In the genomic region with DNA sequence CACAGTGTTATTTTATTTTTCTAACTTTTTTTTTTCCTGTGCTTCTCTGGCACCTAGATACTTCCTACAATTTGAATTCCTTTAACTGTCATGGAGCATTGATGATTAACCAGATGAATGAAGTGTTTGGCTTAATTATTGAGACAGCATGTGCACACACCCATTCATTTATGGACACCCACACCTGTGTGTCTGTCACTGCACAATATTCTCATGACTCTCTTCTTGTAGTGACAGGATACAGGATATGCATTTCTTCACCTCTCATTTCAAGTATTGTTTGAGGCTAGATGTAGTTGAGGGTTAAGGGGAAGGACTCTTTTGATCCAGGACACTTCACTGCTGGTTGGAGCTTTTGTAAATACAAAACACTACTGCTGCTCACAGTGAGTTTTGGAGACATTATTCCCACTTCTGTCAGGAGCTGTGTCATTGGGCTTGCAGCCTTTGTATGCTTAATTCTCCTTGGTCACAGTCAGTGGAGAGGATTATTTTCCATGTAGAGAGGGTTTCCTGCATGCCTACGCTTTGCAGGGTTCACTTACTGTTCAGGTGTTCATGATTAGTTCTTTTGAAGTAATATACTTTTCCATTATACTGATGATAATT, we compare ENCODE assay signal across 12 cellular contexts. TPM values are rescaled to one million over a fixed set of nuclear protein-coding genes. Genes with fewer than 3 reads are reported as not detected.
DNase-seq lines count a peak whose midpoint lies in the region; ATAC-seq and TF ChIP-seq lines count a peak whose summit lies in the region.
"Had no signal": no experiment of that assay in that cellular context is flagged by ENCODE, and none has a peak within 500 bp of the region (broad histone marks: within the 10 kb centered on the region; RNA-seq: fewer than 3 reads in every experiment).

No MANE protein-coding gene starts in this region.

- H3K27ac ChIP-seq in ascending aorta = peak overlapping the region; percentile 4 to 42
- H3K27ac ChIP-seq in right lobe of liver = peak overlapping the region; percentile 24 to 59 (median 25)
- H3K27ac ChIP-seq in thyroid gland = peak overlapping the region; percentile 85 to 93 (median 88)
- H3K27ac ChIP-seq in aorta (ENCODE audit: low read depth in 1 of 2, low read length in 2 of 2) = peak overlapping the region in 1 of 2 donors; percentile 48
- H3K27ac ChIP-seq: WERI-Rb-1 had no signal

- intact Hi-C loops in activated naive CD4-positive, alpha-beta T cell treated with anti-CD3 and anti-CD28 coated beads for 36 hours (cut with micrococcal nuclease) = no loop called here
- intact Hi-C loops in ascending aorta (cut with DNase I) = no loop called here
- intact Hi-C loops in right lobe of liver (cut with DNase I) = no loop called here
- intact Hi-C loops in thyroid gland (cut with DNase I) = no loop called here
- intact Hi-C loops in aorta (cut with DNase I) = no loop called here

- H3K4me1 ChIP-seq in ascending aorta (peaks cover 16 to 36% of the 10 kb centered on the region in 2 donors), right lobe of liver (peaks cover 0 to 36% (median 16%) of the 10 kb centered on the region in 4 donors), thyroid gland (peaks cover 44 to 50% of the 10 kb centered on the region in 2 donors), aorta (ENCODE audit: control insufficient read depth in 1 of 2, insufficient read depth in 2 of 2, low read length in 2 of 2) (peaks cover 12% of the 10 kb centered on the region in 2 donors)

- no peak for TF ChIP-seq POLR2A in right lobe of liver (IDR thresholded peaks at IDR 0.05)
- TF ChIP-seq POLR2A in thyroid gland (IDR thresholded peaks at IDR 0.05) = no peak

- H3K27me3 Mint-ChIP-seq in activated naive CD4-positive, alpha-beta T cell treated with anti-CD3 and anti-CD28 coated beads for 36 hours (ENCODE audit: low read depth) = no peaks in the 10 kb centered on the region
- H3K27me3 Mint-ChIP-seq: activated T-helper 17 cell treated with anti-CD3 and anti-CD28 coated beads, Interleukin-2, amount 50 U/mL, for 72 hours; naive B cell had no signal

- peaks cover 29% of the 10 kb centered on the region for H3K36me3 Mint-ChIP-seq in activated naive CD4-positive, alpha-beta T cell treated with anti-CD3 and anti-CD28 coated beads for 36 hours (ENCODE audit: low read depth)

- H3K36me3 ChIP-seq in ascending aorta (peaks cover 0 to 5% of the 10 kb centered on the region in 2 donors), right lobe of liver (peaks cover 0 to 4% (median 0%) of the 10 kb centered on the region in 4 donors), thyroid gland (no peaks in the 10 kb centered on the region), aorta (ENCODE audit: control insufficient read depth in 1 of 2, insufficient read depth in 2 of 2, low read length in 1 of 2) (peaks cover 3 to 6% of the 10 kb centered on the region in 2 donors)

- H3K9me3 Mint-ChIP-seq in activated naive CD4-positive, alpha-beta T cell treated with anti-CD3 and anti-CD28 coated beads for 36 hours = no peaks in the 10 kb centered on the region
- H3K9me3 Mint-ChIP-seq: activated T-helper 17 cell treated with anti-CD3 and anti-CD28 coated beads, Interleukin-2, amount 50 U/mL, for 72 hours; naive B cell had no signal

- no peaks in the 10 kb centered on the region for H3K27me3 ChIP-seq in ascending aorta
- H3K27me3 ChIP-seq in right lobe of liver = no peaks in the 10 kb centered on the region
- H3K27me3 ChIP-seq in thyroid gland = no peaks in the 10 kb centered on the region
- H3K27me3 ChIP-seq in aorta (ENCODE audit: control insufficient read depth in 1 of 2, insufficient read depth in 2 of 2, low read length in 1 of 2) = no peaks in the 10 kb centered on the region

- CTCF ChIA-PET in activated naive CD4-positive, alpha-beta T cell treated with anti-CD3 and anti-CD28 coated beads for 36 hours (lab: Charles Lee) = no interaction called here

- peak overlapping the region; percentile 19 for H3K27ac Mint-ChIP-seq in activated naive CD4-positive, alpha-beta T cell treated with anti-CD3 and anti-CD28 coated beads for 36 hours

- H3K4me3 Mint-ChIP-seq in activated naive CD4-positive, alpha-beta T cell treated with anti-CD3 and anti-CD28 coated beads for 36 hours = no peak overlapping the region

- ATAC-seq in right lobe of liver = peak in 3 of 4 donors; percentile 3 to 17 (median 4)
- no peak for ATAC-seq in aorta (ENCODE audit: low FRiP score)

- H3K4me1 Mint-ChIP-seq in activated naive CD4-positive, alpha-beta T cell treated with anti-CD3 and anti-CD28 coated beads for 36 hours (ENCODE audit: low read depth) = peaks cover 61% of the 10 kb centered on the region

- in situ Hi-C loops in G401 (cut with HindIII; ENCODE audit: low sequenced_read_pairs) = no loop called here

- no peak overlapping the region for H3K4me3 ChIP-seq in ascending aorta
- H3K4me3 ChIP-seq in right lobe of liver = no peak overlapping the region
- H3K4me3 ChIP-seq in thyroid gland (replicated peaks in 1 of 3) = no peak overlapping the region
- H3K4me3 ChIP-seq in aorta (ENCODE audit: low read length in 2 of 2) = no peak overlapping the region

- DNase-seq in activated naive CD4-positive, alpha-beta T cell treated with anti-CD3 and anti-CD28 coated beads for 36 hours = peak; percentile 19
- DNase-seq in activated naive CD4-positive, alpha-beta T cell treated with Interleukin-2 at 50 U/mL for 16 hours = no peak
- DNase-seq in ascending aorta (ENCODE audit: low spot score in 2 of 2) (no peak), right lobe of liver (no peak), thyroid gland (peak; percentile 48 to 53), NOMO-1 (lab: John Stamatoyannopoulos, UW; ENCODE audit: unreplicated experiment in 2 of 2) (no peak), aorta (no peak), G401 (ENCODE audit: low spot score) (no peak)
- DNase-seq: naive B cell, NCI-H1436, WERI-Rb-1 had no signal

- WGBS in right lobe of liver (ENCODE audit: insufficient coverage, low coverage, low lambda C conversion rate, missing lambda C conversion rate) = 100% methylated on average over 1 of the region's 1 CpG
- WGBS in thyroid gland, 2 donors = 24 to 28% methylated on average over 1 of the region's 1 CpG
- WGBS in aorta, 2 donors = 83 to 89% methylated on average over 1 of the region's 1 CpG

- H3K9me3 ChIP-seq in ascending aorta (no peaks in the 10 kb centered on the region), right lobe of liver (no peaks in the 10 kb centered on the region), thyroid gland (no peaks in the 10 kb centered on the region), aorta (ENCODE audit: control insufficient read depth, low read length) (no peaks in the 10 kb centered on the region)

- TF ChIP-seq CTCF in ascending aorta (IDR thresholded peaks at IDR 0.05) (no peak), right lobe of liver (IDR thresholded peaks at IDR 0.05) (no peak), thyroid gland (IDR thresholded peaks at IDR 0.05) (no peak)

RNA-seq across cellular contexts. Expression of a gene that starts 33.5 kb away (rescaled TPM):
- 10 to 100 TPM; 33.5 to 35.7 TPM for total RNA-seq in activated naive CD4-positive, alpha-beta T cell treated with anti-CD3 and anti-CD28 coated beads for 36 hours
- 66.9 TPM for total RNA-seq in ascending aorta
- 10 to 100 TPM; 16.3 to 26.4 (median 24.2) TPM for total RNA-seq in right lobe of liver
- total RNA-seq in thyroid gland = 100 to 1,000 TPM in 1 of 4 donors, 10 to 100 TPM in 3; 65.2 to 102 (median 69.2) TPM
- total RNA-seq in aorta = 10 to 100 TPM; 79.5 to 92.0 TPM
- polyA plus RNA-seq in aorta = 10 to 100 TPM; 15.0 to 15.9 TPM
- 7.6 and 12.0 TPM in 2 replicates for total RNA-seq in G401 (2014; rRNA removed; shearing (Covaris generic))

RNA-seq across cellular contexts. Expression of a gene that starts 59.3 kb away (rescaled TPM):
- total RNA-seq in activated naive CD4-positive, alpha-beta T cell treated with anti-CD3 and anti-CD28 coated beads for 36 hours = not detected
- total RNA-seq in ascending aorta (238 TPM), right lobe of liver (10 to 100 TPM in 5 of 6 experiments, 1 to 10 TPM in 1; 8.5 to 34.7 (median 22.0) TPM), thyroid gland (10 to 100 TPM; 59.0 to 99.3 (median 86.3) TPM), aorta (10 to 100 TPM; 50.8 to 61.6 TPM)
- 100 to 1,000 TPM in 1 of 2 donors, 10 to 100 TPM in 1; 52.3 to 434 TPM for polyA plus RNA-seq in aorta
- total RNA-seq in G401 (2014; rRNA removed; shearing (Covaris generic)) = not detected in 2 replicates

Comparison
In these comparisons a context has a peak if more than half of its experiments do, and no peak if none do; other contexts are left out.
1. DNase-seq: peak in activated naive CD4-positive, alpha-beta T cell treated with anti-CD3 and anti-CD28 coated beads for 36 hours (single experiment) and thyroid gland (2 of 2); none in activated naive CD4-positive, alpha-beta T cell treated with Interleukin-2 at 50 U/mL for 16 hours (single experiment), ascending aorta (0 of 2), right lobe of liver (0 of 3), NOMO-1 (0 of 2), aorta (0 of 2) and G401 (single experiment).